ENCODE assay signal across 8 cellular contexts in the genomic region with DNA sequence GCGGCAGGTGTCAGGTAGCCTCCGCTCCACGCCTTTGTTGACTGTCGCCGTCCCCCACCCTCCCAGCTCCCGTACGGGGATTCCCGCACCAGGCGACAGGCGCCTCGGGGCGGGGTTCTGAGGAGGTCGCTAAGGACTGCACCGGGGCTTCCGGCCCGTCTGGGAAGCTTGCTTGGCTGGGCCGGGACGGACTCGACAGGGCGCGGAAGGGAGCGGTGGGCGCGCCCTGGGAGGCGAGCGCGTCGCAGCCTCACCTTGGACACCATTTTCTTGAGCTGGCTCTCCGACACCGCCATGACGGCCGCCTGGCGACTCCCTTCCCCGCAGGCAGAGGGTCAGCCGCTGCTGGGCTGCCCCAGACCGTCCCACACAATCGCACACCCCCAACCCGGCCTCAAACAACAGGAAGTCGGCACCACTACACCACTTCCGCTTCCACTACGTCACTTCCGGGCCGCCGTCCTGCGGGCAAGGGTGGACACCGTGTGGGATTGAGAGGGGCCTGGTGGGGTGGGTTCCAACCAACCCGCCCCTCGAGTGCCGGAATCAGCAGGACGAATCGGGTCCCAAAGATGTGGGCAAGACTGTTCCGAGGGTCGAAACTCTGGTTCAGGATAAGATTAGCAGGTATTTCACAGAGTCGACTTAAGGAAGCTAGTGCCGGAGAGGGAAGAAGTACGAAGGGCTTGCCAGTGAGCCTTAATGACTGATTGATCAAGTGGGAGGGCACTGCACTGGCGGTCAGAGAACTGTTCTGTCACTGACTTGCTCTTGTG. TPM values are rescaled to one million over a fixed set of nuclear protein-coding genes. Genes with fewer than 3 reads are reported as not detected.
DNase-seq lines count a peak whose midpoint lies in the region; ATAC-seq and TF ChIP-seq lines count a peak whose summit lies in the region.

A gene with protein sequence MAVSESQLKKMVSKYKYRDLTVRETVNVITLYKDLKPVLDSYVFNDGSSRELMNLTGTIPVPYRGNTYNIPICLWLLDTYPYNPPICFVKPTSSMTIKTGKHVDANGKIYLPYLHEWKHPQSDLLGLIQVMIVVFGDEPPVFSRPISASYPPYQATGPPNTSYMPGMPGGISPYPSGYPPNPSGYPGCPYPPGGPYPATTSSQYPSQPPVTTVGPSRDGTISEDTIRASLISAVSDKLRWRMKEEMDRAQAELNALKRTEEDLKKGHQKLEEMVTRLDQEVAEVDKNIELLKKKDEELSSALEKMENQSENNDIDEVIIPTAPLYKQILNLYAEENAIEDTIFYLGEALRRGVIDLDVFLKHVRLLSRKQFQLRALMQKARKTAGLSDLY (minus strand): TSS at position 422 of the 776 bp plus-strand sequence. CDS start 126 bp downstream, at position 296.

- no peaks in the 10 kb centered on the region for H3K9me3 Mint-ChIP-seq in T-cell

- peaks cover 2% of the 10 kb centered on the region for H3K79me2 ChIP-seq in trophoblast cell (ENCODE audit: control insufficient read depth, insufficient read depth, low read length, poor library complexity)

- in situ Hi-C loops in GM13977 (cut with MboI; ENCODE audit: low pct_unique_long_range_greater_than_20kb, low sequenced_read_pairs, unreplicated experiment) = loop anchor here (25.0 kb wide), 1 partner anchor 211 kb away; a partner anchor contains a TSS

- TF ChIP-seq POLR2A in tibial nerve (IDR thresholded peaks at IDR 0.05) = peak; percentile 44 to 83

- H3K27ac Mint-ChIP-seq in T-cell = peak within 1 kb of the TSS; percentile 100

- intact Hi-C loops in cardiac septum (cut with DNase I) = loop anchor here (1.0 to 10.0 kb wide), 2 partner anchors 108 to 204 kb away; a partner anchor contains a TSS

- H3K9ac ChIP-seq in trophoblast cell (ENCODE audit: low read length) = peak within 1 kb of the TSS; percentile 85

- ATAC-seq in HG02870 (IDR thresholded peaks at IDR 0.05; ENCODE audit: unreplicated experiment) = peak; percentile 94
- ATAC-seq in T-cell (replicated peaks in 1 of 4) = peak; percentile 89 to 91 (median 90)

- peak within 1 kb of the TSS; percentile 84 for H3K4ac ChIP-seq in trophoblast cell (ENCODE audit: low read depth, low read length)

- H3K14ac ChIP-seq in trophoblast cell (ENCODE audit: low read length) = peak within 1 kb of the TSS; percentile 85

- TF ChIP-seq CTCF in GM13977 (IDR thresholded peaks at IDR 0.05; ENCODE audit: extremely low read depth, insufficient read depth, missing control alignments) (no peak), tibial nerve (IDR thresholded peaks at IDR 0.05) (no peak)

- H4K12ac ChIP-seq in trophoblast cell (ENCODE audit: low read depth, low read length) = peak within 1 kb of the TSS; percentile 79

- H3K23ac ChIP-seq in trophoblast cell (ENCODE audit: low read length) = no peak within 1 kb of the TSS

- H3K36me3 ChIP-seq in trophoblast cell (ENCODE audit: control insufficient read depth in 1 of 2, insufficient read depth in 2 of 2, low read length in 2 of 2) (peaks cover 1 to 5% of the 10 kb centered on the region in 2 experiments), tibial nerve (peaks cover 0 to 19% (median 0%) of the 10 kb centered on the region in 3 donors)

- H3K9me3 ChIP-seq in trophoblast cell (ENCODE audit: insufficient read depth, low read depth, low read length) (no peaks in the 10 kb centered on the region), tibial nerve (no peaks in the 10 kb centered on the region)

- H3K27ac ChIP-seq in adipose tissue (ENCODE audit: low read depth, low read length) (peak within 1 kb of the TSS; percentile 86), trophoblast cell (ENCODE audit: low read depth, low read length) (peak within 1 kb of the TSS; percentile 96), tibial nerve (peak within 1 kb of the TSS; percentile 79 to 99 (median 96))

- peak; percentile 92 to 97 for TF ChIP-seq EP300 in tibial nerve (IDR thresholded peaks at IDR 0.05)

- H2BK12ac ChIP-seq in trophoblast cell (ENCODE audit: low read length) = no peak within 1 kb of the TSS

- H3K4me1 ChIP-seq in trophoblast cell (ENCODE audit: control insufficient read depth in 1 of 2, insufficient read depth in 2 of 2, low read length in 2 of 2) (peaks cover 3 to 4% of the 10 kb centered on the region in 2 experiments), tibial nerve (peaks cover 0 to 56% (median 2%) of the 10 kb centered on the region in 4 donors)

- peak within 1 kb of the TSS; percentile 93 for H4K91ac ChIP-seq in trophoblast cell (ENCODE audit: low read depth, low read length)

- H2AK5ac ChIP-seq in trophoblast cell (ENCODE audit: low read length) = no peak within 1 kb of the TSS

- H2BK5ac ChIP-seq in trophoblast cell (ENCODE audit: low read depth, low read length, poor library complexity) = peak within 1 kb of the TSS; percentile 84

- H3K18ac ChIP-seq in trophoblast cell (ENCODE audit: low read length) = peak within 1 kb of the TSS; percentile 92

- H2AFZ ChIP-seq in trophoblast cell (ENCODE audit: insufficient read depth, low read length, poor library complexity) = peak within 1 kb of the TSS; percentile 84

- H3K27me3 ChIP-seq in trophoblast cell (ENCODE audit: insufficient read depth, low read length) (no peaks in the 10 kb centered on the region), tibial nerve (no peaks in the 10 kb centered on the region)

- H3K4me3 ChIP-seq in trophoblast cell (ENCODE audit: low read depth, low read length) (peak within 1 kb of the TSS; percentile 96), tibial nerve (peak within 1 kb of the TSS; percentile 69 to 95 (median 90))

- peak within 1 kb of the TSS; percentile 88 for H3K4me2 ChIP-seq in trophoblast cell (ENCODE audit: low read length)

- 0 to 1% (median 0%) methylated on average over 31 to 57 of the region's 57 CpGs for WGBS in adipose tissue, 3 donors
- no CpG with 5 or more reads among the region's 57 CpGs for WGBS in trophoblast cell (ENCODE audit: extremely low coverage, insufficient coverage, insufficient read length)
- WGBS in tibial nerve, 2 donors = 1 to 2% methylated on average over 23 to 56 of the region's 57 CpGs

- POLR2A ChIA-PET in T-cell (lab: Charles Lee) = interaction anchor here (0.6 to 2.6 kb wide), 15 partner anchors 22 to 513 kb away, joined by 3 to 20 read pairs (median 6); a partner anchor contains a TSS

- H3K4me1 Mint-ChIP-seq in T-cell = peaks cover 54 to 59% (median 56%) of the 10 kb centered on the region in 3 donors

- CTCF ChIA-PET in T-cell (lab: Charles Lee) = interaction anchor here (0.6 to 2.0 kb wide), 8 partner anchors 12 to 420 kb away, joined by 3 to 11 read pairs (median 4); a partner anchor contains a TSS

- H4K8ac ChIP-seq in trophoblast cell (ENCODE audit: low read depth, low read length) = peak within 1 kb of the TSS; percentile 96

- DNase-seq in GM13977 (ENCODE audit: low spot score) (peak; percentile 92), NCI-H146 (lab: John Stamatoyannopoulos, UW) (peak; percentile 93), T-cell (peak; percentile 82 to 94 (median 89)), cardiac septum (ENCODE audit: low spot score) (peak; percentile 97), trophoblast cell (peak; percentile 92 to 96), tibial nerve (ENCODE audit: low spot score in 2 of 2) (peak; percentile 91 to 94)

- H3K27me3 Mint-ChIP-seq in T-cell = peaks cover 0 to 2% of the 10 kb centered on the region in 2 donors

- peak within 1 kb of the TSS; percentile 97 to 100 (median 100) for H3K4me3 Mint-ChIP-seq in T-cell

- H3K36me3 Mint-ChIP-seq in T-cell = peaks cover 25% of the 10 kb centered on the region

- H3K79me1 ChIP-seq in trophoblast cell (ENCODE audit: low read length) = peaks cover 7% of the 10 kb centered on the region

- peak within 1 kb of the TSS; percentile 23 for H2BK120ac ChIP-seq in trophoblast cell (ENCODE audit: insufficient read depth, low read length, poor library complexity)

RNA-seq across cellular contexts. Expression of the gene that starts here (rescaled TPM):
- total RNA-seq in T-cell (10 to 100 TPM; 13.6 to 38.8 (median 36.1) TPM), cardiac septum (62.8 TPM), tibial nerve (100 to 1,000 TPM in 2 of 4 donors, 10 to 100 TPM in 2; 83.3 to 104 (median 99.1) TPM)
- polyA plus RNA-seq in adipose tissue = 10 to 100 TPM; 33.9 to 49.2 (median 43.5) TPM
- polyA plus RNA-seq in trophoblast cell (2013) = 70.5 and 71.2 TPM in 2 replicates

Comparison
In these comparisons a context has a peak if more than half of its experiments do, and no peak if none do; other contexts are left out.
1. Peak in every context shown above with its lines: DNase-seq, ATAC-seq, H3K4me3 ChIP-seq and H3K27ac ChIP-seq.